ENCODE assay signal across 17 cellular contexts in genomic region chr19:48561412-48561811, GRCh38. TPM values are rescaled to one million over a fixed set of nuclear protein-coding genes. Genes with fewer than 3 reads are reported as not detected.
DNase-seq lines count a peak whose midpoint lies in the region; ATAC-seq, FAIRE-seq and TF ChIP-seq lines count a peak whose summit lies in the region.
"Had no signal": no experiment of that assay in that cellular context is flagged by ENCODE, and none has a peak within 500 bp of the region (broad histone marks: within the 10 kb centered on the region; RNA-seq: fewer than 3 reads in every experiment).

No MANE protein-coding gene starts in this region.

- H3K9me3 Mint-ChIP-seq in Caco-2 (ENCODE audit: unreplicated experiment), result no peaks in the 10 kb centered on the region
- H3K9me3 Mint-ChIP-seq: CD4-positive, alpha-beta T cell had no signal

- no peaks in the 10 kb centered on the region for H4K20me1 ChIP-seq in H1 (replicated peaks in 1 of 2; ENCODE audit: control insufficient read depth in 1 of 2, insufficient read depth in 2 of 2, low read length in 2 of 2)

- no TSS peak for BruUV-seq in Caco-2 (replicated peaks; lab: Mats Ljungman, UMichigan)

- no peaks in the 10 kb centered on the region for H3K9me3 ChIP-seq in Caco-2
- no peaks in the 10 kb centered on the region for H3K9me3 ChIP-seq in H1 (ENCODE audit: insufficient read depth in 2 of 2, low read depth in 1 of 2, low read length in 1 of 2)
- no peaks in the 10 kb centered on the region for H3K9me3 ChIP-seq in suprapubic skin
- H3K9me3 ChIP-seq in heart right ventricle, result no peaks in the 10 kb centered on the region
- H3K9me3 ChIP-seq: HAP-1 had no signal

- H3K27me3 ChIP-seq in Caco-2 (replicated peaks; ENCODE audit: control insufficient read depth, insufficient read depth, low read length), result no peaks in the 10 kb centered on the region
- H3K27me3 ChIP-seq in H7 (ENCODE audit: control insufficient read depth, insufficient read depth, low read length), result no peaks in the 10 kb centered on the region
- H3K27me3 ChIP-seq in H1 (replicated peaks in 1 of 4; ENCODE audit: control insufficient read depth in 3 of 4, extremely low read depth in 1 of 4, insufficient read depth in 3 of 4, low read length in 3 of 4), result no peaks in the 10 kb centered on the region
- H3K27me3 ChIP-seq in suprapubic skin, result no peaks in the 10 kb centered on the region
- H3K27me3 ChIP-seq in heart right ventricle, result peaks cover 0 to 34% (median 18%) of the 10 kb centered on the region in 7 donors

- 0 out of 2 replicates have a peak overlapping the region, but pooled peaks have one; percentile 24 for H2AK5ac ChIP-seq in H1 (ENCODE audit: low read depth, low read length)

- H3K4me1 ChIP-seq in Caco-2 (peaks cover 50% of the 10 kb centered on the region), H1 (replicated peaks in 1 of 4; ENCODE audit: control insufficient read depth in 3 of 4, insufficient read depth in 4 of 4, low read length in 3 of 4) (peaks cover 0 to 2% (median 0%) of the 10 kb centered on the region in 4 experiments; a peak in 1 of 7 replicates), suprapubic skin (peaks cover 3% of the 10 kb centered on the region), heart right ventricle (peaks cover 0 to 4% (median 0%) of the 10 kb centered on the region in 9 donors)

- no peak for TF ChIP-seq POLR2A in H1 (IDR thresholded peaks at IDR 0.05; ENCODE audit: control extremely low read depth in 1 of 2, low read depth in 2 of 2, low read length in 2 of 2)
- no peak for TF ChIP-seq POLR2A in suprapubic skin (IDR thresholded peaks at IDR 0.05)

- no peak overlapping the region for H3K23ac ChIP-seq in H1 (ENCODE audit: insufficient read length)

- no peaks in the 10 kb centered on the region for H3K79me1 ChIP-seq in H1 (ENCODE audit: low read depth, low read length)

- no peak overlapping the region for H2BK120ac ChIP-seq in H1 (replicated peaks; ENCODE audit: low read depth, low read length)

- no peak overlapping the region for H3K9ac ChIP-seq in H1 (replicated peaks in 1 of 4; ENCODE audit: extremely low read depth in 1 of 4, low read depth in 3 of 4, low read length in 3 of 4)

- no peaks in the 10 kb centered on the region for H3K27me3 Mint-ChIP-seq in Caco-2 (ENCODE audit: insufficient read depth, unreplicated experiment)

- no peak overlapping the region for H2BK5ac ChIP-seq in H1 (ENCODE audit: low read depth, low read length)

- peak overlapping the region; percentile 22; the same call in 1 of the 2 replicates for H4K8ac ChIP-seq in H1 (ENCODE audit: extremely low read depth, insufficient read depth, low read length)

- H3K4me2 ChIP-seq in H1 (ENCODE audit: insufficient read depth in 1 of 2, low read depth in 2 of 2, low read length in 2 of 2), result no peak overlapping the region

- TF ChIP-seq CTCF in Caco-2 (IDR thresholded peaks at IDR 0.05; ENCODE audit: insufficient read depth in 1 of 2, low read depth in 1 of 2, low read length in 1 of 2, severe bottlenecking in 1 of 2, unreplicated experiment in 1 of 2), result no peak
- no peak for TF ChIP-seq CTCF in H1 (IDR thresholded peaks at IDR 0.05; ENCODE audit: control extremely low read depth in 1 of 3, insufficient read depth in 1 of 3, low read depth in 1 of 3, low read length in 3 of 3)
- TF ChIP-seq CTCF in suprapubic skin (IDR thresholded peaks at IDR 0.05), result no peak
- TF ChIP-seq CTCF in foreskin fibroblast (IDR thresholded peaks at IDR 0.05; ENCODE audit: low read depth, low read length), result no peak
- TF ChIP-seq CTCF in heart right ventricle (IDR thresholded peaks at IDR 0.05), result no peak

- 93% methylated on average over 11 of the region's 11 CpGs; no CpG with 5 or more reads in 1 of the 2 experiments for WGBS in H1 (ENCODE audit: extremely low coverage in 1 of 2, insufficient coverage in 1 of 2, insufficient read length in 1 of 2, insufficient replicate concordance in 2 of 2, low coverage in 1 of 2, low lambda C conversion rate in 2 of 2, missing lambda C conversion rate in 1 of 2), 2 experiments
- 71% methylated on average over 11 of the region's 11 CpGs for WGBS in suprapubic skin
- 87 to 94% methylated on average over 11 of the region's 11 CpGs for WGBS in heart right ventricle, 2 donors

- no peak for FAIRE-seq in H1 (lab: Jason Lieb, UNC)
- FAIRE-seq: A204.1 had no signal

- H3K79me2 ChIP-seq in H1 (ENCODE audit: control insufficient read depth in 1 of 2, insufficient read depth in 2 of 2, low read length in 2 of 2), result no peaks in the 10 kb centered on the region

- no peak overlapping the region for H2AFZ ChIP-seq in H1 (ENCODE audit: low read length)

- H3K14ac ChIP-seq in H1 (ENCODE audit: insufficient read length), result no peak overlapping the region

- no peaks in the 10 kb centered on the region for H3K36me3 ChIP-seq in Caco-2 (ENCODE audit: control insufficient read depth, insufficient read depth, low read length)
- no peaks in the 10 kb centered on the region for H3K36me3 ChIP-seq in H7 (replicated peaks; ENCODE audit: control insufficient read depth, insufficient read depth, low read length)
- no peaks in the 10 kb centered on the region for H3K36me3 ChIP-seq in H1 (ENCODE audit: control insufficient read depth in 2 of 4, insufficient read depth in 4 of 4, low read length in 3 of 4)
- H3K36me3 ChIP-seq in suprapubic skin, result no peaks in the 10 kb centered on the region
- no peaks in the 10 kb centered on the region for H3K36me3 ChIP-seq in heart right ventricle
- H3K36me3 ChIP-seq: HAP-1 had no signal

- no peak overlapping the region for H3K56ac ChIP-seq in H1 (replicated peaks; ENCODE audit: insufficient read length, low read depth, low read length)

- no peak overlapping the region for H4K5ac ChIP-seq in H1 (ENCODE audit: insufficient read length, low read depth, low read length)

- intact Hi-C loops in Caco-2 (cut with micrococcal nuclease; ENCODE audit: unreplicated experiment) (no loop called here), heart right ventricle (cut with DNase I) (no loop called here)

- H3K36me3 Mint-ChIP-seq in Caco-2 (ENCODE audit: insufficient read depth, unreplicated experiment), result peaks cover 22% of the 10 kb centered on the region

- TF ChIP-seq RAD21 in H1 (IDR thresholded peaks at IDR 0.05 in 1 of 2, conservative IDR thresholded peaks at IDR 0.05 in 1 of 2; ENCODE audit: low read depth in 2 of 2, low read length in 2 of 2), result no peak

- 0 out of 2 replicates have a peak overlapping the region, but pooled peaks have one; percentile 27 for H2BK12ac ChIP-seq in H1 (ENCODE audit: low read depth, low read length)

- H3K18ac ChIP-seq in H1 (ENCODE audit: extremely low read depth, low read length), result no peak overlapping the region

- no peak overlapping the region; the same call in 1 of the 2 replicates for H2BK15ac ChIP-seq in H1 (ENCODE audit: low read length)

- H3K4ac ChIP-seq in H1 (replicated peaks; ENCODE audit: insufficient read length, low read depth, low read length), result no peak overlapping the region

- CTCF ChIA-PET in Caco-2 (lab: Charles Lee) (no interaction called here), H1 (lab: Charles Lee; ENCODE audit: partially characterized antibody) (interaction anchor here (0.6 to 11.7 kb wide), 7 partner anchors 10 to 175 kb away, joined by 3 to 132 read pairs (median 5); partner anchors contain the start of gene KCNJ14)

- H3K4me1 Mint-ChIP-seq in Caco-2 (ENCODE audit: low read depth, unreplicated experiment), result peaks cover 31% of the 10 kb centered on the region

- no peak for ATAC-seq in heart right ventricle

- DNase-seq in Caco-2, result no peak
- peak; percentile 5 for DNase-seq in H7
- no peak for DNase-seq in H1 (ENCODE audit: low read depth in 1 of 2, low spot score in 2 of 2)
- DNase-seq in suprapubic skin (ENCODE audit: low spot score in 2 of 2), result no peak
- no peak for DNase-seq in SW 1271 (lab: John Stamatoyannopoulos, UW)
- DNase-seq in foreskin fibroblast, result no peak
- no peak for DNase-seq in heart right ventricle
- DNase-seq: AML-193; Calu3; CD4-positive, alpha-beta T cell; DMS79 treated with DMSO at 0.1 percent for 48 hours; GF-D8; GOT3 had no signal

- H3K4me3 Mint-ChIP-seq in Caco-2 (ENCODE audit: unreplicated experiment), result no peak overlapping the region
- H3K4me3 Mint-ChIP-seq: CD4-positive, alpha-beta T cell had no signal

- H3K23me2 ChIP-seq in H1 (ENCODE audit: low read depth, low read length), result no peaks in the 10 kb centered on the region

- H3K27ac Mint-ChIP-seq in Caco-2 (ENCODE audit: unreplicated experiment), result peak overlapping the region; percentile 63
- H3K27ac Mint-ChIP-seq: CD4-positive, alpha-beta T cell had no signal

- TF ChIP-seq EP300 in H1 (IDR thresholded peaks at IDR 0.05; ENCODE audit: borderline replicate concordance in 1 of 2, low read depth in 2 of 2, low read length in 2 of 2), result no peak
- TF ChIP-seq EP300 in suprapubic skin (IDR thresholded peaks at IDR 0.05), result no peak

- H3K27ac ChIP-seq in H1 (ENCODE audit: low read depth, low read length) (no peak overlapping the region), suprapubic skin (peak overlapping the region; percentile 16), heart right ventricle (no peak overlapping the region)
- H3K27ac ChIP-seq: C4-2B had no signal

- no peak overlapping the region for H2BK20ac ChIP-seq in H1 (ENCODE audit: low read length)

- no peak overlapping the region for H3K4me3 ChIP-seq in Caco-2 (ENCODE audit: low read depth, low read length)
- H3K4me3 ChIP-seq in H7 (ENCODE audit: insufficient read depth, low read depth, low read length), result no peak overlapping the region
- H3K4me3 ChIP-seq in H1 (ENCODE audit: extremely low read depth in 1 of 4, insufficient read depth in 2 of 4, low read depth in 3 of 4, low read length in 4 of 4), result no peak overlapping the region
- no peak overlapping the region for H3K4me3 ChIP-seq in suprapubic skin
- H3K4me3 ChIP-seq in foreskin fibroblast (ENCODE audit: low read depth in 1 of 2, low read length in 2 of 2), result no peak overlapping the region
- H3K4me3 ChIP-seq in heart right ventricle, result no peak overlapping the region
- H3K4me3 ChIP-seq: HAP-1 had no signal

- POLR2A ChIA-PET in Caco-2 (lab: Charles Lee), result no interaction called here
- POLR2A ChIA-PET in H1 (lab: Charles Lee; ENCODE audit: partially characterized antibody), result interaction anchor here (0.5 to 2.1 kb wide), 3 partner anchors 17 to 502 kb away, joined by 3 to 6 read pairs (median 4); no protein-coding TSS in a partner anchor

- H4K91ac ChIP-seq in H1 (replicated peaks; ENCODE audit: insufficient read length, low read length), result no peak overlapping the region

RNA-seq across cellular contexts. Expression of gene SULT2B1, which starts 9.4 kb away (rescaled TPM):
- total RNA-seq in Caco-2 (2022) (1.00 and 1.4 TPM in 2 replicates), suprapubic skin (100 to 1,000 TPM in 2 of 4 donors, 10 to 100 TPM in 2; 26.0 to 162 (median 122) TPM), heart right ventricle (under 1 TPM in 3 of 10 donors, not detected in 7; 0.42 to 0.70 (median 0.42) TPM)
- total RNA-seq in H7 (2014; rRNA removed; shearing (Covaris generic)), result 1.8 and 2.8 TPM in 2 replicates
- total RNA-seq in H1 (2021; fragmentation: NEBNext Ultra II Directional; extraction: Animal tissue kit (Norgen Biotek cat#: 25700)), result 0.99 and 1.5 TPM in 2 replicates
- polyA plus RNA-seq in H1 (2011; rRNA removed) (2.6 and 3.8 TPM in 2 replicates), heart right ventricle (under 1 TPM; 0.13 to 0.44 TPM)
- 2.3 TPM for polyA plus RNA-seq in H1 (2011; cell fraction: cytosol; rRNA removed)
- polyA plus RNA-seq in H1 (2011; cell fraction: nucleus; rRNA removed), result 1.2 TPM
- polyA plus RNA-seq in H1 (2012, experiment 1 of 2), result 1.0 to 2.2 TPM (median 1.6 TPM) in 4 replicates
- polyA plus RNA-seq in H1 (2012, experiment 2 of 2), result 1.00 TPM
- 1.5 TPM for polyA plus RNA-seq in H1 (2013, experiment 1 of 2)
- 1.4 TPM for polyA plus RNA-seq in H1 (2013, experiment 2 of 2)
- polyA minus RNA-seq in H1 (2011; rRNA and poly(A)+ RNA removed), result 0.59 TPM in 1 of 2 replicates, not detected in the other
- 1.2 TPM for polyA minus RNA-seq in H1 (2011; cell fraction: cytosol; rRNA and poly(A)+ RNA removed)
- polyA minus RNA-seq in H1 (2011; cell fraction: nucleus; rRNA and poly(A)+ RNA removed), result not detected
- total RNA-seq: Calu3; CD4-positive, alpha-beta T cell had no signal

RNA-seq across cellular contexts. Expression of gene SPACA4, which starts 45.1 kb away (rescaled TPM):
- total RNA-seq in Caco-2 (2022), result not detected in 2 replicates
- not detected in 2 replicates for total RNA-seq in H7 (2014; rRNA removed; shearing (Covaris generic))
- total RNA-seq in H1 (2021; fragmentation: NEBNext Ultra II Directional; extraction: Animal tissue kit (Norgen Biotek cat#: 25700)), result not detected in 2 replicates
- polyA plus RNA-seq in H1 (2011; rRNA removed), result not detected in 2 replicates
- polyA plus RNA-seq in H1 (2011; cell fraction: cytosol; rRNA removed), result not detected
- not detected for polyA plus RNA-seq in H1 (2011; cell fraction: nucleus; rRNA removed)
- polyA plus RNA-seq in H1 (2012, experiment 1 of 2), result 0.27 to 1.1 TPM (median 0.53 TPM) in 4 replicates
- polyA plus RNA-seq in H1 (2012, experiment 2 of 2), result 1.5 TPM
- polyA plus RNA-seq in H1 (2013, experiment 1 of 2), result not detected
- not detected for polyA plus RNA-seq in H1 (2013, experiment 2 of 2)
- not detected in 2 replicates for polyA minus RNA-seq in H1 (2011; rRNA and poly(A)+ RNA removed)
- polyA minus RNA-seq in H1 (2011; cell fraction: cytosol; rRNA and poly(A)+ RNA removed), result not detected
- polyA minus RNA-seq in H1 (2011; cell fraction: nucleus; rRNA and poly(A)+ RNA removed), result not detected
- 1 to 10 TPM; 2.1 to 3.6 (median 2.8) TPM for total RNA-seq in suprapubic skin
- total RNA-seq in heart right ventricle, result not detected
- polyA plus RNA-seq in heart right ventricle, result not detected
- total RNA-seq: Calu3; CD4-positive, alpha-beta T cell had no signal
- polyA plus RNA-seq: BJ had no signal

RNA-seq across cellular contexts. Expression of gene LMTK3, which starts 49.8 kb away (rescaled TPM):
- total RNA-seq in Caco-2 (2022) (22.4 and 22.6 TPM in 2 replicates), suprapubic skin (1 to 10 TPM; 1.3 to 3.5 (median 1.6) TPM), heart right ventricle (1 to 10 TPM in 4 of 10 donors, under 1 TPM in 6; 0.40 to 1.3 (median 0.88) TPM)
- 3.0 and 3.6 TPM in 2 replicates for total RNA-seq in H7 (2014; rRNA removed; shearing (Covaris generic))
- 12.4 and 13.6 TPM in 2 replicates for total RNA-seq in H1 (2021; fragmentation: NEBNext Ultra II Directional; extraction: Animal tissue kit (Norgen Biotek cat#: 25700))
- polyA plus RNA-seq in H1 (2011; rRNA removed) (2.7 and 7.3 TPM in 2 replicates), heart right ventricle (1 to 10 TPM in 1 of 2 donors, under 1 TPM in 1; 0.12 to 1.5 TPM)
- 3.4 TPM for polyA plus RNA-seq in H1 (2011; cell fraction: cytosol; rRNA removed)
- 11.6 TPM for polyA plus RNA-seq in H1 (2011; cell fraction: nucleus; rRNA removed)
- polyA plus RNA-seq in H1 (2012, experiment 1 of 2), result 6.8 to 10.4 TPM (median 9.6 TPM) in 4 replicates
- 4.1 TPM for polyA plus RNA-seq in H1 (2012, experiment 2 of 2)
- 10.0 TPM for polyA plus RNA-seq in H1 (2013, experiment 1 of 2)
- 8.2 TPM for polyA plus RNA-seq in H1 (2013, experiment 2 of 2)
- 0.90 and 1.2 TPM in 2 replicates for polyA minus RNA-seq in H1 (2011; rRNA and poly(A)+ RNA removed)
- 5.9 TPM for polyA minus RNA-seq in H1 (2011; cell fraction: cytosol; rRNA and poly(A)+ RNA removed)
- polyA minus RNA-seq in H1 (2011; cell fraction: nucleus; rRNA and poly(A)+ RNA removed), result 5.9 TPM
- polyA plus RNA-seq: BJ had no signal

RNA-seq across cellular contexts. Expression of gene FAM83E, which starts 53.5 kb away (rescaled TPM):
- total RNA-seq in Caco-2 (2022) (5.8 and 6.8 TPM in 2 replicates), suprapubic skin (1 to 10 TPM in 2 of 4 donors, under 1 TPM in 2; 0.87 to 5.1 (median 1.1) TPM), heart right ventricle (not detected)
- 3.8 and 4.0 TPM in 2 replicates for total RNA-seq in H7 (2014; rRNA removed; shearing (Covaris generic))
- total RNA-seq in H1 (2021; fragmentation: NEBNext Ultra II Directional; extraction: Animal tissue kit (Norgen Biotek cat#: 25700)), result 5.3 and 6.5 TPM in 2 replicates
- polyA plus RNA-seq in H1 (2011; rRNA removed) (1.8 and 2.5 TPM in 2 replicates), heart right ventricle (under 1 TPM in 1 of 2 donors, not detected in 1; 0.01 TPM)
- 3.0 TPM for polyA plus RNA-seq in H1 (2011; cell fraction: cytosol; rRNA removed)
- 5.5 TPM for polyA plus RNA-seq in H1 (2011; cell fraction: nucleus; rRNA removed)
- polyA plus RNA-seq in H1 (2012, experiment 1 of 2), result 3.1 to 4.6 TPM (median 3.9 TPM) in 4 replicates
- 1.4 TPM for polyA plus RNA-seq in H1 (2012, experiment 2 of 2)
- 3.6 TPM for polyA plus RNA-seq in H1 (2013, experiment 1 of 2)
- 2.4 TPM for polyA plus RNA-seq in H1 (2013, experiment 2 of 2)
- 1.1 TPM in 2 replicates for polyA minus RNA-seq in H1 (2011; rRNA and poly(A)+ RNA removed)
- polyA minus RNA-seq in H1 (2011; cell fraction: cytosol; rRNA and poly(A)+ RNA removed), result 2.1 TPM
- 2.4 TPM for polyA minus RNA-seq in H1 (2011; cell fraction: nucleus; rRNA and poly(A)+ RNA removed)

RNA-seq across cellular contexts. Expression of gene RPL18, which starts 57.6 kb away (rescaled TPM):
- total RNA-seq in Caco-2 (2022), result 1,812 and 1,896 TPM in 2 replicates
- total RNA-seq in H7 (2014; rRNA removed; shearing (Covaris generic)), result 3,978 and 5,156 TPM in 2 replicates
- total RNA-seq in H1 (2021; fragmentation: NEBNext Ultra II Directional; extraction: Animal tissue kit (Norgen Biotek cat#: 25700)), result 1,669 and 1,693 TPM in 2 replicates
- polyA plus RNA-seq in H1 (2011; rRNA removed), result 2,789 and 3,426 TPM in 2 replicates
- 2,747 TPM for polyA plus RNA-seq in H1 (2011; cell fraction: cytosol; rRNA removed)
- polyA plus RNA-seq in H1 (2011; cell fraction: nucleus; rRNA removed), result 1,998 TPM
- polyA plus RNA-seq in H1 (2012, experiment 1 of 2), result 1,368 to 3,492 TPM (median 2,780 TPM) in 4 replicates
- 5,563 TPM for polyA plus RNA-seq in H1 (2012, experiment 2 of 2)
- polyA plus RNA-seq in H1 (2013, experiment 1 of 2), result 2,312 TPM
- polyA plus RNA-seq in H1 (2013, experiment 2 of 2), result 2,245 TPM
- polyA minus RNA-seq in H1 (2011; rRNA and poly(A)+ RNA removed), result 621 and 624 TPM in 2 replicates
- 738 TPM for polyA minus RNA-seq in H1 (2011; cell fraction: cytosol; rRNA and poly(A)+ RNA removed)
- polyA minus RNA-seq in H1 (2011; cell fraction: nucleus; rRNA and poly(A)+ RNA removed), result 950 TPM
- total RNA-seq in suprapubic skin, result 1,000 to 10,000 TPM; 2,067 to 3,423 (median 3,271) TPM
- total RNA-seq in heart right ventricle, result 100 to 1,000 TPM; 493 to 753 (median 543) TPM
- 1,000 to 10,000 TPM; 1,418 to 2,257 TPM for polyA plus RNA-seq in heart right ventricle
